18 cellular contexts compared by ENCODE assay signal in the genomic region with DNA sequence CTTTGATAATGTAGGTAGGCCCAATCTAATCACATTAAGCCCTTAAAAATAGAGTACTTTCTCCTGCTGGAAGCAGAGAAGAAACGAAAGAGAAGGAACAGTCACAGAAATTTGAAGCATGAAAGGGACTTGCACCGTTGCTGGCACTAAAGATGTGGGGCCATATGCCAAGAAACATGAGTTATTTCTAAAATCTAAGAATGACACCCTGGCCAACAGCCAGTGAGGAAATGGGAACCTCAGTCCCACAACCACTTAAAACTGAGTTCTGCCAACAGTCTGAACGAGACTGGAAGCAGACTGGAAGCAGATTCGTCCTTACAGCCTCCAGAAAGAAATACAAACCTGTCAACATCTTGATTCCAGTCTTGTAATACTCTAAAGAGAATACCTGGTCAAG.
DNase-seq lines count a peak whose midpoint lies in the region; ATAC-seq and TF ChIP-seq lines count a peak whose summit lies in the region.
"Had no signal": no experiment of that assay in that cellular context is flagged by ENCODE, and none has a peak within 500 bp of the region (broad histone marks: within the 10 kb centered on the region; RNA-seq: fewer than 3 reads in every experiment).

No MANE protein-coding gene starts in this region.

- peaks cover 83% of the 10 kb centered on the region for H3K36me3 Mint-ChIP-seq in activated CD4-positive, alpha-beta T cell treated with anti-CD3 and anti-CD28 coated beads for 36 hours (ENCODE audit: low read depth)

- POLR2A ChIA-PET in activated CD4-positive, alpha-beta T cell treated with anti-CD3 and anti-CD28 coated beads for 36 hours (lab: Charles Lee), result no interaction called here

- ATAC-seq in activated CD4-positive, alpha-beta T cell treated with anti-CD3 and anti-CD28 coated beads for 36 hours, result peak; percentile 63
- ATAC-seq in HG02973 (IDR thresholded peaks at IDR 0.05; ENCODE audit: unreplicated experiment) (no peak), left colon (no peak)
- ATAC-seq: GM12878, HepG2 had no signal

- TF ChIP-seq CTCF in fibroblast of pulmonary artery (IDR thresholded peaks at IDR 0.05; ENCODE audit: low read length, missing control alignments), result no peak

- peaks cover 5% of the 10 kb centered on the region for H3K36me3 ChIP-seq in MG63

- no peak overlapping the region for H3K4me3 ChIP-seq in MG63
- H3K4me3 ChIP-seq in fibroblast of pulmonary artery (replicated peaks; ENCODE audit: low read depth, low read length), result no peak overlapping the region
- H3K4me3 ChIP-seq: BLaER1, GM12878 had no signal

- no peak for DNase-seq in activated CD4-positive, alpha-beta T cell treated with anti-CD3 and anti-CD28 coated beads for 36 hours
- DNase-seq in activated CD4-positive, alpha-beta T cell treated with anti-CD3 and anti-CD28 coated beads for 48 hours, result no peak
- DNase-seq in EH (ENCODE audit: low read depth) (peak; percentile 30), MG63 (peak; percentile 4), fibroblast of pulmonary artery (ENCODE audit: low read depth) (peak; percentile 11), left colon (no peak)
- DNase-seq in activated effector memory CD4-positive, alpha-beta T cell treated with Interleukin-2 at 50 U/mL for 16 hours, result no peak
- DNase-seq: 8988T; Calu3; CD4-positive, alpha-beta memory T cell; DMS79 treated with DMSO at 0.1 percent for 48 hours; EL; H9 had no signal

- H3K9me3 ChIP-seq in MG63, result peaks cover 2% of the 10 kb centered on the region; the same call in 1 of the 2 replicates

- intact Hi-C loops in activated CD4-positive, alpha-beta T cell treated with anti-CD3 and anti-CD28 coated beads for 36 hours (cut with DNase I, micrococcal nuclease), result no loop called here
- intact Hi-C loops in left colon (cut with DNase I, micrococcal nuclease), result no loop called here

- H3K4me1 Mint-ChIP-seq in activated CD4-positive, alpha-beta T cell treated with anti-CD3 and anti-CD28 coated beads for 36 hours, result peaks cover 8% of the 10 kb centered on the region
- H3K4me1 Mint-ChIP-seq: CD14-positive monocyte had no signal

- H3K27ac Mint-ChIP-seq in activated CD4-positive, alpha-beta T cell treated with anti-CD3 and anti-CD28 coated beads for 36 hours, result no peak overlapping the region
- H3K27ac Mint-ChIP-seq: CD4-positive, alpha-beta memory T cell had no signal

- H3K9me3 Mint-ChIP-seq in activated CD4-positive, alpha-beta T cell treated with anti-CD3 and anti-CD28 coated beads for 36 hours (ENCODE audit: low read depth), result peaks cover 17% of the 10 kb centered on the region

- H3K27me3 ChIP-seq in MG63, result no peaks in the 10 kb centered on the region
- H3K27me3 ChIP-seq: BLaER1 had no signal

- CTCF ChIA-PET in activated CD4-positive, alpha-beta T cell treated with anti-CD3 and anti-CD28 coated beads for 36 hours (lab: Charles Lee), result no interaction called here

- no peaks in the 10 kb centered on the region for H3K27me3 Mint-ChIP-seq in activated CD4-positive, alpha-beta T cell treated with anti-CD3 and anti-CD28 coated beads for 36 hours
- H3K27me3 Mint-ChIP-seq: CD4-positive, alpha-beta memory T cell had no signal

- H3K4me3 Mint-ChIP-seq in activated CD4-positive, alpha-beta T cell treated with anti-CD3 and anti-CD28 coated beads for 36 hours, result no peak overlapping the region
- H3K4me3 Mint-ChIP-seq: CD14-positive monocyte; CD4-positive, alpha-beta memory T cell; H9 had no signal

Comparison
In these comparisons a context has a peak if more than half of its experiments do, and no peak if none do; other contexts are left out.
1. DNase-seq: peak in EH (single experiment), MG63 (single experiment) and fibroblast of pulmonary artery (single experiment); none in activated CD4-positive, alpha-beta T cell treated with anti-CD3 and anti-CD28 coated beads for 36 hours (single experiment), activated CD4-positive, alpha-beta T cell treated with anti-CD3 and anti-CD28 coated beads for 48 hours (single experiment), left colon (0 of 2) and activated effector memory CD4-positive, alpha-beta T cell treated with Interleukin-2 at 50 U/mL for 16 hours (single experiment).